In the genomic region with DNA sequence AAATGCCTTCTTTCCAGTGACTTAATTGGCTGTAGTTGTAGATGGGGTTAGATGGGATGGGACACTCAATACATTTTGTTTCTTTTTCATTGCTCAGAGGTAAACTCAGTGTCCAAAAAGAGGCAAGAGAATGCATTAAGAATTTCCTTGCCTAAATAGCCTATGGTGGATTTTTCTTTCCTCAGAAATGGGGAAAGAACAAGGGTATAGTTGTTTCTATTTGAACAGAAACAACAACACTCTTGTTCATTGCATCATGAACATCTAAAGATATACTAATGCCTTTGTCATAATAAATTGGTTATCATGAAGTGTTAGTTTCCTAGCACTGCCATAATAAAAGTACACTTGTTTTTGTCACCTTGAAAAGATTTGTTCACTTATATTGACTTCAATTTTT, we compare ENCODE assay signal across 44 cellular contexts. TPM values are rescaled to one million over a fixed set of nuclear protein-coding genes. Genes with fewer than 3 reads are reported as not detected.
"Had no signal": no experiment of that assay in that cellular context is flagged by ENCODE, and none has a peak within 500 bp of the region (broad histone marks: within the 10 kb centered on the region; RNA-seq: fewer than 3 reads in every experiment).

No MANE protein-coding gene starts in this region.

- DNase-seq: activated effector memory CD4-positive, alpha-beta T cell treated with anti-CD3 and anti-CD28 coated beads, Interleukin-2, amount 50 U/mL, for 16 hours; activated effector memory CD4-positive, alpha-beta T cell treated with Interleukin-2 at 50 U/mL for 16 hours; activated gamma-delta T cell; activated gamma-delta T cell treated with Interleukin-2 at 50 U/mL for 16 hours; activated naive CD4-positive, alpha-beta T cell; activated naive CD4-positive, alpha-beta T cell treated with anti-CD3 and anti-CD28 coated beads for 36 hours; activated naive CD4-positive, alpha-beta T cell treated with anti-CD3 and anti-CD28 coated beads, Interleukin-2, amount 10 ng/mL, durations not matched to agents 7 days and 5 days; activated naive CD4-positive, alpha-beta T cell treated with anti-CD3 and anti-CD28 coated beads, Interleukin-2, amount 50 U/mL, for 16 hours; activated naive CD4-positive, alpha-beta T cell treated with Interleukin-2 at 50 U/mL for 16 hours; activated naive CD8-positive, alpha-beta T cell treated with anti-CD3 and anti-CD28 coated beads for 36 hours; activated naive CD8-positive, alpha-beta T cell treated with anti-CD3 and anti-CD28 coated beads, Interleukin-2, amount 10 ng/mL, durations not matched to agents 7 days and 5 days; activated naive CD8-positive, alpha-beta T cell treated with anti-CD3 and anti-CD28 coated beads, Interleukin-2, amount 50 U/mL, for 24 hours; activated T-cell treated with anti-CD3 and anti-CD28 coated beads, Interleukin-2, amount 50 U/mL, for 1 hour; activated T-cell treated with anti-CD3 and anti-CD28 coated beads, Interleukin-2, amount 50 U/mL, for 24 hours; activated T-cell treated with anti-CD3 and anti-CD28 coated beads, Interleukin-2, amount 50 U/mL, for 4 hours; activated T-cell treated with anti-CD3 and anti-CD28 coated beads, Interleukin-2, amount 50 U/mL, for 48 hours; activated T-cell treated with anti-CD3 and anti-CD28 coated beads, Interleukin-2, amount 50 U/mL, for 72 hours; adrenal gland; amniotic stem cell; amygdala; anterior cingulate cortex; aorta; body of pancreas; brain microvascular endothelial cell; caudate nucleus; central memory CD4-positive, alpha-beta T cell; cerebellar nuclear complex had no signal

- H3K9me3 ChIP-seq: adrenal gland, body of pancreas had no signal

- H3K27ac ChIP-seq: adrenal gland, ascending aorta, body of pancreas, brain microvascular endothelial cell, breast epithelium, cardiac muscle cell had no signal

- H3K27me3 ChIP-seq: adrenal gland, ascending aorta, body of pancreas, brain microvascular endothelial cell, breast epithelium, cardiac muscle cell had no signal

- FAIRE-seq: astrocyte, bronchial epithelial cell had no signal

- H3K4me3 Mint-ChIP-seq: activated naive CD4-positive, alpha-beta T cell treated with anti-CD3 and anti-CD28 coated beads for 36 hours; activated naive CD4-positive, alpha-beta T cell treated with anti-CD3 and anti-CD28 coated beads, Interleukin-2, amount 10 ng/mL, durations not matched to agents 7 days and 5 days; activated naive CD4-positive, alpha-beta T cell treated with anti-CD3 and anti-CD28 coated beads, Interleukin-2, amount 50 U/mL, for 24 hours; activated naive CD8-positive, alpha-beta T cell; activated naive CD8-positive, alpha-beta T cell treated with anti-CD3 and anti-CD28 coated beads for 36 hours; activated naive CD8-positive, alpha-beta T cell treated with anti-CD3 and anti-CD28 coated beads, Interleukin-2, amount 10 ng/mL, durations not matched to agents 7 days and 5 days; activated naive CD8-positive, alpha-beta T cell treated with anti-CD3 and anti-CD28 coated beads, Interleukin-2, amount 50 U/mL, for 24 hours; activated T-cell treated with anti-CD3 and anti-CD28 coated beads, Interleukin-2, amount 50 U/mL, for 24 hours; activated T-cell treated with anti-CD3 and anti-CD28 coated beads, Interleukin-2, amount 50 U/mL, for 4 hours; activated T-cell treated with anti-CD3 and anti-CD28 coated beads, Interleukin-2, amount 50 U/mL, for 72 hours; activated T-helper 1 cell treated with anti-CD3 and anti-CD28 coated beads, Interleukin-12 subunit alpha, Interleukin-12 subunit beta, Interleukin-2, Interleukin-4 antibody, amounts not matched to agents 30 ng/mL and 10 ng/mL and 1 ng/mL, durations not matched to agents 14 hours and 24 hours and 36 hours; activated T-helper 17 cell treated with anti-CD3 and anti-CD28 coated beads, Interleukin-2, amount 50 U/mL, for 72 hours; brain; central memory CD8-positive, alpha-beta T cell had no signal

- H3K36me3 ChIP-seq: adrenal gland, ascending aorta, brain microvascular endothelial cell, breast epithelium, cardiac muscle cell had no signal

- H3K4me3 ChIP-seq: adrenal gland, ascending aorta, body of pancreas, breast epithelium, cardiac muscle cell had no signal

- H3K4me1 ChIP-seq: adrenal gland, ascending aorta, body of pancreas, breast epithelium had no signal

- H3K4me1 Mint-ChIP-seq: activated naive CD4-positive, alpha-beta T cell treated with anti-CD3 and anti-CD28 coated beads, Interleukin-2, amount 10 ng/mL, durations not matched to agents 7 days and 5 days; activated naive CD4-positive, alpha-beta T cell treated with anti-CD3 and anti-CD28 coated beads, Interleukin-2, amount 50 U/mL, for 24 hours; activated naive CD8-positive, alpha-beta T cell treated with anti-CD3 and anti-CD28 coated beads for 36 hours; activated naive CD8-positive, alpha-beta T cell treated with anti-CD3 and anti-CD28 coated beads, Interleukin-2, amount 10 ng/mL, durations not matched to agents 7 days and 5 days; activated naive CD8-positive, alpha-beta T cell treated with anti-CD3 and anti-CD28 coated beads, Interleukin-2, amount 50 U/mL, for 24 hours; activated T-helper 17 cell treated with anti-CD3 and anti-CD28 coated beads, Interleukin-2, amount 50 U/mL, for 72 hours; brain; central memory CD8-positive, alpha-beta T cell had no signal

- H3K9me3 Mint-ChIP-seq: activated naive CD4-positive, alpha-beta T cell treated with anti-CD3 and anti-CD28 coated beads, Interleukin-2, amount 10 ng/mL, durations not matched to agents 7 days and 5 days; activated naive CD4-positive, alpha-beta T cell treated with anti-CD3 and anti-CD28 coated beads, Interleukin-2, amount 50 U/mL, for 72 hours; activated naive CD8-positive, alpha-beta T cell treated with anti-CD3 and anti-CD28 coated beads, Interleukin-2, amount 10 ng/mL, durations not matched to agents 7 days and 5 days; activated naive CD8-positive, alpha-beta T cell treated with anti-CD3 and anti-CD28 coated beads, Interleukin-2, amount 50 U/mL, for 24 hours; activated T-cell treated with anti-CD3 and anti-CD28 coated beads, Interleukin-2, amount 50 U/mL, for 24 hours; activated T-cell treated with anti-CD3 and anti-CD28 coated beads, Interleukin-2, amount 50 U/mL, for 4 hours; activated T-cell treated with anti-CD3 and anti-CD28 coated beads, Interleukin-2, amount 50 U/mL, for 72 hours; activated T-helper 1 cell treated with anti-CD3 and anti-CD28 coated beads, Interleukin-12 subunit alpha, Interleukin-12 subunit beta, Interleukin-2, Interleukin-4 antibody, amounts not matched to agents 30 ng/mL and 10 ng/mL and 1 ng/mL, durations not matched to agents 14 hours and 24 hours and 36 hours; activated T-helper 17 cell treated with anti-CD3 and anti-CD28 coated beads, Interleukin-2, amount 50 U/mL, for 72 hours; activated T-helper 2 cell treated with anti-CD3 and anti-CD28 coated beads, Interferon-gamma antibody, Interleukin-2, Interleukin-4, amounts not matched to agents 10 μg/mL and 5 μg/mL and 100 μg/mL, durations not matched to agents 14 hours and 24 hours and 36 hours; central memory CD8-positive, alpha-beta T cell had no signal

- ATAC-seq: activated naive CD4-positive, alpha-beta T cell treated with anti-CD3 and anti-CD28 coated beads, Interleukin-2, amount 50 U/mL, for 72 hours; activated naive CD8-positive, alpha-beta T cell treated with anti-CD3 and anti-CD28 coated beads, Interleukin-2, amount 50 U/mL, for 24 hours; activated T-cell treated with anti-CD3 and anti-CD28 coated beads, Interleukin-2, amount 50 U/mL, for 4 hours; activated T-cell treated with anti-CD3 and anti-CD28 coated beads, Interleukin-2, amount 50 U/mL, for 72 hours; activated T-helper 17 cell treated with anti-CD3 and anti-CD28 coated beads, Interleukin-2, amount 50 U/mL, for 72 hours; body of pancreas had no signal

- H3K36me3 Mint-ChIP-seq: activated naive CD4-positive, alpha-beta T cell treated with anti-CD3 and anti-CD28 coated beads, Interleukin-2, amount 10 ng/mL, durations not matched to agents 7 days and 5 days; activated naive CD4-positive, alpha-beta T cell treated with anti-CD3 and anti-CD28 coated beads, Interleukin-2, amount 50 U/mL, for 24 hours; activated naive CD4-positive, alpha-beta T cell treated with anti-CD3 and anti-CD28 coated beads, Interleukin-2, amount 50 U/mL, for 72 hours; activated naive CD8-positive, alpha-beta T cell; activated naive CD8-positive, alpha-beta T cell treated with anti-CD3 and anti-CD28 coated beads for 36 hours; activated naive CD8-positive, alpha-beta T cell treated with anti-CD3 and anti-CD28 coated beads, Interleukin-2, amount 10 ng/mL, durations not matched to agents 7 days and 5 days; brain had no signal

- H3K27ac Mint-ChIP-seq: activated naive CD4-positive, alpha-beta T cell treated with anti-CD3 and anti-CD28 coated beads for 36 hours; activated naive CD4-positive, alpha-beta T cell treated with anti-CD3 and anti-CD28 coated beads, Interleukin-2, amount 10 ng/mL, durations not matched to agents 7 days and 5 days; activated naive CD4-positive, alpha-beta T cell treated with anti-CD3 and anti-CD28 coated beads, Interleukin-2, amount 50 U/mL, for 24 hours; activated naive CD4-positive, alpha-beta T cell treated with anti-CD3 and anti-CD28 coated beads, Interleukin-2, amount 50 U/mL, for 72 hours; activated naive CD8-positive, alpha-beta T cell; activated naive CD8-positive, alpha-beta T cell treated with anti-CD3 and anti-CD28 coated beads for 36 hours; activated naive CD8-positive, alpha-beta T cell treated with anti-CD3 and anti-CD28 coated beads, Interleukin-2, amount 10 ng/mL, durations not matched to agents 7 days and 5 days; activated naive CD8-positive, alpha-beta T cell treated with anti-CD3 and anti-CD28 coated beads, Interleukin-2, amount 50 U/mL, for 24 hours; activated T-cell treated with anti-CD3 and anti-CD28 coated beads, Interleukin-2, amount 50 U/mL, for 24 hours; activated T-cell treated with anti-CD3 and anti-CD28 coated beads, Interleukin-2, amount 50 U/mL, for 72 hours; activated T-helper 1 cell treated with anti-CD3 and anti-CD28 coated beads, Interleukin-12 subunit alpha, Interleukin-12 subunit beta, Interleukin-2, Interleukin-4 antibody, amounts not matched to agents 30 ng/mL and 10 ng/mL and 1 ng/mL, durations not matched to agents 14 hours and 24 hours and 36 hours; activated T-helper 17 cell treated with anti-CD3 and anti-CD28 coated beads, Interleukin-2, amount 50 U/mL, for 72 hours; activated T-helper 2 cell treated with anti-CD3 and anti-CD28 coated beads, Interferon-gamma antibody, Interleukin-2, Interleukin-4, amounts not matched to agents 10 μg/mL and 5 μg/mL and 100 μg/mL, durations not matched to agents 14 hours and 24 hours and 36 hours; brain had no signal

RNA-seq across cellular contexts. Expression of gene DEFB123, which starts 14.6 kb away (rescaled TPM):
- total RNA-seq: activated naive CD4-positive, alpha-beta T cell treated with anti-CD3 and anti-CD28 coated beads for 36 hours; activated naive CD4-positive, alpha-beta T cell treated with anti-CD3 and anti-CD28 coated beads, Interleukin-2, amount 50 U/mL, for 72 hours; activated naive CD8-positive, alpha-beta T cell treated with anti-CD3 and anti-CD28 coated beads for 36 hours; activated naive CD8-positive, alpha-beta T cell treated with anti-CD3 and anti-CD28 coated beads, Interleukin-2, amount 10 ng/mL, durations not matched to agents 7 days and 5 days; activated T-cell treated with anti-CD3 and anti-CD28 coated beads, Interleukin-2, amount 50 U/mL, for 4 hours; activated T-cell treated with anti-CD3 and anti-CD28 coated beads, Interleukin-2, amount 50 U/mL, for 72 hours; activated T-helper 1 cell treated with anti-CD3 and anti-CD28 coated beads, Interleukin-12 subunit alpha, Interleukin-12 subunit beta, Interleukin-2, Interleukin-4 antibody, amounts not matched to agents 30 ng/mL and 10 ng/mL and 1 ng/mL, durations not matched to agents 14 hours and 24 hours and 36 hours; activated T-helper 17 cell treated with anti-CD3 and anti-CD28 coated beads, Interleukin-2, amount 50 U/mL, for 72 hours; activated T-helper 2 cell treated with anti-CD3 and anti-CD28 coated beads, Interferon-gamma antibody, Interleukin-2, Interleukin-4, amounts not matched to agents 10 μg/mL and 5 μg/mL and 100 μg/mL, durations not matched to agents 14 hours and 24 hours and 36 hours; adrenal gland; aorta; ascending aorta; astrocyte; body of pancreas; breast epithelium; bronchial epithelial cell; cardiac muscle cell; cardiac septum; cerebellum; chondrocyte had no signal
- polyA plus RNA-seq: adipose tissue, adrenal gland, aorta, cardiac muscle cell had no signal

RNA-seq across cellular contexts. Expression of gene DEFB121, which starts 19.8 kb away (rescaled TPM):
- total RNA-seq: activated naive CD4-positive, alpha-beta T cell treated with anti-CD3 and anti-CD28 coated beads for 36 hours; activated naive CD4-positive, alpha-beta T cell treated with anti-CD3 and anti-CD28 coated beads, Interleukin-2, amount 50 U/mL, for 72 hours; activated naive CD8-positive, alpha-beta T cell treated with anti-CD3 and anti-CD28 coated beads for 36 hours; activated naive CD8-positive, alpha-beta T cell treated with anti-CD3 and anti-CD28 coated beads, Interleukin-2, amount 10 ng/mL, durations not matched to agents 7 days and 5 days; activated T-cell treated with anti-CD3 and anti-CD28 coated beads, Interleukin-2, amount 50 U/mL, for 4 hours; activated T-cell treated with anti-CD3 and anti-CD28 coated beads, Interleukin-2, amount 50 U/mL, for 72 hours; activated T-helper 1 cell treated with anti-CD3 and anti-CD28 coated beads, Interleukin-12 subunit alpha, Interleukin-12 subunit beta, Interleukin-2, Interleukin-4 antibody, amounts not matched to agents 30 ng/mL and 10 ng/mL and 1 ng/mL, durations not matched to agents 14 hours and 24 hours and 36 hours; activated T-helper 17 cell treated with anti-CD3 and anti-CD28 coated beads, Interleukin-2, amount 50 U/mL, for 72 hours; activated T-helper 2 cell treated with anti-CD3 and anti-CD28 coated beads, Interferon-gamma antibody, Interleukin-2, Interleukin-4, amounts not matched to agents 10 μg/mL and 5 μg/mL and 100 μg/mL, durations not matched to agents 14 hours and 24 hours and 36 hours; adrenal gland; aorta; ascending aorta; astrocyte; body of pancreas; breast epithelium; bronchial epithelial cell; cardiac muscle cell; cardiac septum; cerebellum; chondrocyte had no signal
- polyA plus RNA-seq: adipose tissue, adrenal gland, aorta, cardiac muscle cell had no signal

RNA-seq across cellular contexts. Expression of gene DEFB119, which starts 35.4 kb away (rescaled TPM):
- total RNA-seq: activated naive CD4-positive, alpha-beta T cell treated with anti-CD3 and anti-CD28 coated beads for 36 hours; activated naive CD4-positive, alpha-beta T cell treated with anti-CD3 and anti-CD28 coated beads, Interleukin-2, amount 50 U/mL, for 72 hours; activated naive CD8-positive, alpha-beta T cell treated with anti-CD3 and anti-CD28 coated beads for 36 hours; activated naive CD8-positive, alpha-beta T cell treated with anti-CD3 and anti-CD28 coated beads, Interleukin-2, amount 10 ng/mL, durations not matched to agents 7 days and 5 days; activated T-cell treated with anti-CD3 and anti-CD28 coated beads, Interleukin-2, amount 50 U/mL, for 4 hours; activated T-cell treated with anti-CD3 and anti-CD28 coated beads, Interleukin-2, amount 50 U/mL, for 72 hours; activated T-helper 1 cell treated with anti-CD3 and anti-CD28 coated beads, Interleukin-12 subunit alpha, Interleukin-12 subunit beta, Interleukin-2, Interleukin-4 antibody, amounts not matched to agents 30 ng/mL and 10 ng/mL and 1 ng/mL, durations not matched to agents 14 hours and 24 hours and 36 hours; activated T-helper 17 cell treated with anti-CD3 and anti-CD28 coated beads, Interleukin-2, amount 50 U/mL, for 72 hours; activated T-helper 2 cell treated with anti-CD3 and anti-CD28 coated beads, Interferon-gamma antibody, Interleukin-2, Interleukin-4, amounts not matched to agents 10 μg/mL and 5 μg/mL and 100 μg/mL, durations not matched to agents 14 hours and 24 hours and 36 hours; adrenal gland; aorta; ascending aorta; astrocyte; body of pancreas; breast epithelium; bronchial epithelial cell; cardiac muscle cell; cardiac septum; cerebellum; chondrocyte had no signal
- polyA plus RNA-seq: adipose tissue, adrenal gland, aorta, cardiac muscle cell had no signal

RNA-seq across cellular contexts. Expression of gene DEFB124, which starts 49.1 kb away (rescaled TPM):
- total RNA-seq: activated naive CD4-positive, alpha-beta T cell treated with anti-CD3 and anti-CD28 coated beads for 36 hours; activated naive CD4-positive, alpha-beta T cell treated with anti-CD3 and anti-CD28 coated beads, Interleukin-2, amount 50 U/mL, for 72 hours; activated naive CD8-positive, alpha-beta T cell treated with anti-CD3 and anti-CD28 coated beads for 36 hours; activated naive CD8-positive, alpha-beta T cell treated with anti-CD3 and anti-CD28 coated beads, Interleukin-2, amount 10 ng/mL, durations not matched to agents 7 days and 5 days; activated T-cell treated with anti-CD3 and anti-CD28 coated beads, Interleukin-2, amount 50 U/mL, for 4 hours; activated T-cell treated with anti-CD3 and anti-CD28 coated beads, Interleukin-2, amount 50 U/mL, for 72 hours; activated T-helper 1 cell treated with anti-CD3 and anti-CD28 coated beads, Interleukin-12 subunit alpha, Interleukin-12 subunit beta, Interleukin-2, Interleukin-4 antibody, amounts not matched to agents 30 ng/mL and 10 ng/mL and 1 ng/mL, durations not matched to agents 14 hours and 24 hours and 36 hours; activated T-helper 17 cell treated with anti-CD3 and anti-CD28 coated beads, Interleukin-2, amount 50 U/mL, for 72 hours; activated T-helper 2 cell treated with anti-CD3 and anti-CD28 coated beads, Interferon-gamma antibody, Interleukin-2, Interleukin-4, amounts not matched to agents 10 μg/mL and 5 μg/mL and 100 μg/mL, durations not matched to agents 14 hours and 24 hours and 36 hours; adrenal gland; ascending aorta; astrocyte; body of pancreas; breast epithelium; bronchial epithelial cell; cardiac muscle cell; cardiac septum; cerebellum; chondrocyte had no signal
- polyA plus RNA-seq: aorta, cardiac muscle cell had no signal

RNA-seq across cellular contexts. Expression of gene REM1, which starts 49.3 kb away (rescaled TPM):
- total RNA-seq: activated naive CD4-positive, alpha-beta T cell treated with anti-CD3 and anti-CD28 coated beads for 36 hours; activated naive CD4-positive, alpha-beta T cell treated with anti-CD3 and anti-CD28 coated beads, Interleukin-2, amount 50 U/mL, for 72 hours; activated naive CD8-positive, alpha-beta T cell treated with anti-CD3 and anti-CD28 coated beads for 36 hours; activated naive CD8-positive, alpha-beta T cell treated with anti-CD3 and anti-CD28 coated beads, Interleukin-2, amount 10 ng/mL, durations not matched to agents 7 days and 5 days; activated T-cell treated with anti-CD3 and anti-CD28 coated beads, Interleukin-2, amount 50 U/mL, for 4 hours; activated T-cell treated with anti-CD3 and anti-CD28 coated beads, Interleukin-2, amount 50 U/mL, for 72 hours; activated T-helper 1 cell treated with anti-CD3 and anti-CD28 coated beads, Interleukin-12 subunit alpha, Interleukin-12 subunit beta, Interleukin-2, Interleukin-4 antibody, amounts not matched to agents 30 ng/mL and 10 ng/mL and 1 ng/mL, durations not matched to agents 14 hours and 24 hours and 36 hours; activated T-helper 17 cell treated with anti-CD3 and anti-CD28 coated beads, Interleukin-2, amount 50 U/mL, for 72 hours; activated T-helper 2 cell treated with anti-CD3 and anti-CD28 coated beads, Interferon-gamma antibody, Interleukin-2, Interleukin-4, amounts not matched to agents 10 μg/mL and 5 μg/mL and 100 μg/mL, durations not matched to agents 14 hours and 24 hours and 36 hours; astrocyte; bronchial epithelial cell; cardiac muscle cell; cerebellum; chondrocyte had no signal
- polyA plus RNA-seq: cardiac muscle cell had no signal
